15 cellular contexts compared by ENCODE assay signal in the genomic region with DNA sequence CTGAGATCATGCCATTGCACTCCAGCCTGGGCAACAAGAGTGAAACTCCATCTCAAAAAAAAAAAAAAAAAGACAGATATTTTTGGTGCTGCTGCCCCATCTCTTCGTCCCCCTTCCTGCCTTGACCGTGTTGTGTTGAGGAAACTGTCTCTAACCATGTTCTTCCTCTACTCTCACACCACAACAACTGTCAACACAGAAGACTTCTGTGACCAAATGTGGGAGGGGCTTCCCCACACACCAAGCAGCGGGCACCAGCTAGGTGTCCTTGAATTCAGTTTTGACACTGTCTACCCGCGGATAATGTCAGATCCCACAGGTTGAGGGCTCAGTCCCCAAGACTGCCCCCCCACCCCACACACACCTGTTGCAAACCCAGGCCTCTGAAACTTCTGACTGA.
DNase-seq lines count a peak whose midpoint lies in the region; ATAC-seq and TF ChIP-seq lines count a peak whose summit lies in the region.
"Had no signal": no experiment of that assay in that cellular context is flagged by ENCODE, and none has a peak within 500 bp of the region (broad histone marks: within the 10 kb centered on the region; RNA-seq: fewer than 3 reads in every experiment).

No MANE protein-coding gene starts in this region.

- no peak overlapping the region for H3K4me3 Mint-ChIP-seq in T-helper 17 cell
- peak overlapping the region; percentile 59 for H3K4me3 Mint-ChIP-seq in natural killer cell treated with Interleukin-12 subunit alpha and Interleukin-12 subunit beta and Interleukin-15 and Interleukin-18, amount 100 ng/mL, for 72 hours

- H3K9me3 Mint-ChIP-seq in natural killer cell treated with Interleukin-12 subunit alpha and Interleukin-12 subunit beta and Interleukin-15 and Interleukin-18, amount 100 ng/mL, for 72 hours, result no peaks in the 10 kb centered on the region

- H3K27ac Mint-ChIP-seq in T-helper 17 cell, result no peak overlapping the region
- peak overlapping the region in 1 of 2 donors; percentile 18 for H3K27ac Mint-ChIP-seq in natural killer cell treated with Interleukin-12 subunit alpha and Interleukin-12 subunit beta and Interleukin-15 and Interleukin-18, amount 100 ng/mL, for 72 hours

- no peaks in the 10 kb centered on the region for H3K4me1 Mint-ChIP-seq in T-helper 17 cell
- H3K4me1 Mint-ChIP-seq in natural killer cell treated with Interleukin-12 subunit alpha and Interleukin-12 subunit beta and Interleukin-15 and Interleukin-18, amount 100 ng/mL, for 72 hours (ENCODE audit: low read depth in 2 of 2), result peaks cover 7 to 16% of the 10 kb centered on the region in 2 donors

- intact Hi-C loops in stomach (cut with DNase I; ENCODE audit: low total_unique reads), result no loop called here

- DNase-seq in activated gamma-delta T cell treated with Interleukin-2 at 50 U/mL for 16 hours (peak; percentile 17), activated gamma-delta T cell (lab: John Stamatoyannopoulos, UW) (no peak), KG1 (lab: John Stamatoyannopoulos, UW) (peak; percentile 7), T-helper 17 cell (no peak), NCI-H446 (lab: John Stamatoyannopoulos, UW) (no peak), stomach (no peak), CD1c-positive myeloid dendritic cell (ENCODE audit: extremely low spot score) (no peak)
- DNase-seq in natural killer cell treated with Interleukin-12 subunit alpha and Interleukin-12 subunit beta and Interleukin-15 and Interleukin-18, amount 100 ng/mL, for 72 hours (ENCODE audit: low spot score), result no peak
- DNase-seq: activated CD4-positive, CD25-positive, alpha-beta regulatory T cell treated with anti-CD3 and anti-CD28 coated beads, Interleukin-2, amount 50 U/mL, for 72 hours; Caco-2; NCI-H187 treated with DMSO at 0.1 percent for 48 hours; NCI-H524 treated with DMSO at 0.1 percent for 48 hours; uterus had no signal

- ATAC-seq in T-helper 17 cell, result peak; percentile 35
- ATAC-seq in natural killer cell treated with Interleukin-12 subunit alpha and Interleukin-12 subunit beta and Interleukin-15 and Interleukin-18, amount 100 ng/mL, for 72 hours, result peak; percentile 65 to 66

- no peaks in the 10 kb centered on the region for H3K9me3 ChIP-seq in T-helper 17 cell (ENCODE audit: control insufficient read depth, low read length, poor library complexity, severe bottlenecking)
- no peaks in the 10 kb centered on the region for H3K9me3 ChIP-seq in stomach
- H3K9me3 ChIP-seq: Caco-2, uterus had no signal

- no peak overlapping the region for H3K27ac ChIP-seq in stomach
- H3K27ac ChIP-seq: RWPE1, uterus had no signal

- no peak for TF ChIP-seq POLR2A in stomach (IDR thresholded peaks at IDR 0.05)

- no peaks in the 10 kb centered on the region for H3K36me3 ChIP-seq in stomach
- H3K36me3 ChIP-seq: uterus had no signal

- H3K4me1 ChIP-seq in stomach, result no peaks in the 10 kb centered on the region
- H3K4me1 ChIP-seq: Caco-2, uterus had no signal

- H3K27me3 Mint-ChIP-seq in T-helper 17 cell, result no peaks in the 10 kb centered on the region
- H3K27me3 Mint-ChIP-seq in natural killer cell treated with Interleukin-12 subunit alpha and Interleukin-12 subunit beta and Interleukin-15 and Interleukin-18, amount 100 ng/mL, for 72 hours, result no peaks in the 10 kb centered on the region

- WGBS in stomach, 5 donors, result 75 to 83% (median 82%) methylated on average over 5 of the region's 5 CpGs

- TF ChIP-seq EP300 in stomach (IDR thresholded peaks at IDR 0.05), result no peak

- no peak overlapping the region for H3K4me3 ChIP-seq in stomach
- H3K4me3 ChIP-seq: smooth muscle cell, uterus had no signal

- no peaks in the 10 kb centered on the region for H3K27me3 ChIP-seq in stomach

- TF ChIP-seq CTCF in stomach (IDR thresholded peaks at IDR 0.05), result no peak

- no peaks in the 10 kb centered on the region for H3K36me3 Mint-ChIP-seq in T-helper 17 cell (ENCODE audit: low read depth)
- H3K36me3 Mint-ChIP-seq in natural killer cell treated with Interleukin-12 subunit alpha and Interleukin-12 subunit beta and Interleukin-15 and Interleukin-18, amount 100 ng/mL, for 72 hours, result no peaks in the 10 kb centered on the region

Comparison
In these comparisons a context has a peak if more than half of its experiments do, and no peak if none do; other contexts are left out.
1. DNase-seq: peak in activated gamma-delta T cell treated with Interleukin-2 at 50 U/mL for 16 hours (single experiment) and KG1 (single experiment); none in activated gamma-delta T cell (single experiment), T-helper 17 cell (0 of 3), natural killer cell treated with Interleukin-12 subunit alpha and Interleukin-12 subunit beta and Interleukin-15 and Interleukin-18, amount 100 ng/mL, for 72 hours (single experiment), NCI-H446 (0 of 2), stomach (single experiment) and CD1c-positive myeloid dendritic cell (single experiment).